ENCODE assay signal across 31 cellular contexts in the genomic region with DNA sequence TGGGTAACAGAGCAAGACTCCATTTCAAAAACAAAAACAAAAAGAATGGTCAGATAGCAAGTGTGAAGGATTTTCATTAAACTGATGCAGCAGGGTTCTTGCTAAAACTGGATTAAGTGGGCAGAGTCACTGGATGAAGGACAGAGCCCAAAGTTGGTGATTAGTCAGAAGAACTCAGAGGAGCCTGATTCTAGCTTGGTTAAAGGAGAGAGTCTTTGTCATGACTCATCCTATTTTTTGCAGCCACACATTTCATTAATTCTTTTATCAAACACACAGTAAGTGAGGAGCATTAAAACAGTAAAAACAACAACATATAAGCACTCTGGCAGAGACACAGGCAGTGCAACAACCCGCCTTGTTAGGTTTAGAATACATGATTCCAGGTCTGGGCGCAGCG. TPM values are rescaled to one million over a fixed set of nuclear protein-coding genes. Genes with fewer than 3 reads are reported as not detected.
DNase-seq lines count a peak whose midpoint lies in the region; ATAC-seq, FAIRE-seq and TF ChIP-seq lines count a peak whose summit lies in the region.
"Had no signal": no experiment of that assay in that cellular context is flagged by ENCODE, and none has a peak within 500 bp of the region (broad histone marks: within the 10 kb centered on the region; RNA-seq: fewer than 3 reads in every experiment).

No MANE protein-coding gene starts in this region.

- H3K4me3 Mint-ChIP-seq in MCF 10A (ENCODE audit: unreplicated experiment) = no peak overlapping the region
- H3K4me3 Mint-ChIP-seq: activated CD4-positive, alpha-beta T cell treated with anti-CD3 and anti-CD28 coated beads, Interleukin-2, amount 10 ng/mL, durations not matched to agents 24 days and 14 days; activated CD8-positive, alpha-beta memory T cell treated with anti-CD3 and anti-CD28 coated beads, Interleukin-2, amount 10 ng/mL, durations not matched to agents 7 days and 5 days; activated naive CD4-positive, alpha-beta T cell treated with anti-CD3 and anti-CD28 coated beads for 36 hours had no signal

- H3K9me3 ChIP-seq in breast epithelium = no peaks in the 10 kb centered on the region
- H3K9me3 ChIP-seq: BLaER1, heart left ventricle, psoas muscle, upper lobe of right lung had no signal

- peak; percentile 46 for DNase-seq in MCF 10A (ENCODE audit: unreplicated experiment)
- DNase-seq in breast epithelium (ENCODE audit: low spot score in 2 of 2) = no peak
- DNase-seq in RKO (ENCODE audit: low spot score) = peak; percentile 16
- DNase-seq in epithelial cell of esophagus (ENCODE audit: low read depth) = peak; percentile 54
- peak; percentile 45 for DNase-seq in urothelium cell line (ENCODE audit: low spot score)
- no peak for DNase-seq in pons (ENCODE audit: low spot score)
- no peak for DNase-seq in left ventricle myocardium superior
- DNase-seq: activated CD4-positive, alpha-beta T cell treated with anti-CD3 and anti-CD28 coated beads, Interleukin-2, amount 10 ng/mL, durations not matched to agents 24 days and 14 days; activated CD8-positive, alpha-beta memory T cell treated with anti-CD3 and anti-CD28 coated beads, Interleukin-2, amount 10 ng/mL, durations not matched to agents 7 days and 5 days; activated naive CD4-positive, alpha-beta T cell treated with anti-CD3 and anti-CD28 coated beads for 36 hours; amygdala; caudate nucleus; COR-L47; DMS79 treated with DMSO at 0.1 percent for 48 hours; heart left ventricle; KG1; left cardiac atrium; mesenchymal stem cell; MV-4-11; NCI-H510A; psoas muscle; stimulated activated CD4-positive, alpha-beta T cell treated with anti-CD3 and anti-CD28 coated beads, Interleukin-1b, Interleukin-23, amount 100 ng/mL, for 48 hours; upper lobe of right lung; WERI-Rb-1 had no signal

- CTCF ChIA-PET in MCF 10A (lab: Yijun Ruan, JAX) = interaction anchor here (0.6 to 0.9 kb wide), 4 partner anchors 17 to 538 kb away, joined by 3 to 5 read pairs (median 3); no protein-coding TSS in a partner anchor

- H3K27ac Mint-ChIP-seq in MCF 10A (ENCODE audit: low read depth, unreplicated experiment) = no peak overlapping the region
- H3K27ac Mint-ChIP-seq: activated CD4-positive, alpha-beta T cell treated with anti-CD3 and anti-CD28 coated beads, Interleukin-2, amount 10 ng/mL, durations not matched to agents 24 days and 14 days; activated CD8-positive, alpha-beta memory T cell treated with anti-CD3 and anti-CD28 coated beads, Interleukin-2, amount 10 ng/mL, durations not matched to agents 7 days and 5 days; activated naive CD4-positive, alpha-beta T cell treated with anti-CD3 and anti-CD28 coated beads for 36 hours had no signal

- H3K27ac ChIP-seq in breast epithelium = no peak overlapping the region
- H3K27ac ChIP-seq: 22Rv1, BLaER1, heart left ventricle, psoas muscle, skin epidermis, upper lobe of right lung, WERI-Rb-1 had no signal

- ATAC-seq in SK-N-SH treated with all-trans-retinoic acid at 6 μM for 48 hours (no peak), left ventricle myocardium superior (no peak)
- ATAC-seq: activated CD8-positive, alpha-beta memory T cell treated with anti-CD3 and anti-CD28 coated beads, Interleukin-2, amount 10 ng/mL, durations not matched to agents 7 days and 5 days; heart left ventricle; left cardiac atrium; psoas muscle; upper lobe of right lung had no signal

- POLR2A ChIA-PET in MCF 10A (lab: Yijun Ruan, JAX) = interaction anchor here (0.6 kb wide), 1 partner anchor 196 kb away, joined by 3 read pairs; no protein-coding TSS in a partner anchor

- no TSS peak for BruUV-seq in MCF 10A (replicated peaks; lab: Mats Ljungman, UMichigan)

- H3K4me1 ChIP-seq in breast epithelium = no peaks in the 10 kb centered on the region
- H3K4me1 ChIP-seq: BLaER1, psoas muscle, upper lobe of right lung had no signal

- no peak for FAIRE-seq in urothelium cell line (lab: Jason Lieb, UNC)
- FAIRE-seq: GM12892, GM19239 had no signal

- no peaks in the 10 kb centered on the region for H3K27me3 Mint-ChIP-seq in MCF 10A (ENCODE audit: insufficient read depth, unreplicated experiment)

- H3K27me3 ChIP-seq in breast epithelium = no peaks in the 10 kb centered on the region
- H3K27me3 ChIP-seq: BLaER1, heart left ventricle, upper lobe of right lung had no signal

- intact Hi-C loops in MCF 10A (cut with micrococcal nuclease) (no loop called here), breast epithelium (cut with DNase I; ENCODE audit: low total_unique reads) (no loop called here), left ventricle myocardium superior (cut with micrococcal nuclease) (no loop called here)

- H3K36me3 ChIP-seq in breast epithelium = no peaks in the 10 kb centered on the region
- H3K36me3 ChIP-seq: BLaER1, heart left ventricle, upper lobe of right lung, WERI-Rb-1 had no signal

- H3K4me3 ChIP-seq in breast epithelium (no peak overlapping the region), epithelial cell of esophagus (ENCODE audit: low read length) (no peak overlapping the region)
- H3K4me3 ChIP-seq: BLaER1, heart left ventricle, psoas muscle, skin epidermis, upper lobe of right lung had no signal

- no peak for TF ChIP-seq POLR2A in breast epithelium (IDR thresholded peaks at IDR 0.05)

- no peaks in the 10 kb centered on the region for H3K36me3 Mint-ChIP-seq in MCF 10A (ENCODE audit: insufficient read depth, unreplicated experiment)
- H3K36me3 Mint-ChIP-seq: activated CD8-positive, alpha-beta memory T cell treated with anti-CD3 and anti-CD28 coated beads, Interleukin-2, amount 10 ng/mL, durations not matched to agents 7 days and 5 days had no signal

- peaks cover 6% of the 10 kb centered on the region for H3K4me1 Mint-ChIP-seq in MCF 10A (ENCODE audit: insufficient read depth, unreplicated experiment)
- H3K4me1 Mint-ChIP-seq: activated CD4-positive, alpha-beta T cell treated with anti-CD3 and anti-CD28 coated beads, Interleukin-2, amount 10 ng/mL, durations not matched to agents 24 days and 14 days; activated CD8-positive, alpha-beta memory T cell treated with anti-CD3 and anti-CD28 coated beads, Interleukin-2, amount 10 ng/mL, durations not matched to agents 7 days and 5 days had no signal

- TF ChIP-seq CTCF in MCF 10A (IDR thresholded peaks at IDR 0.05; ENCODE audit: unreplicated experiment) (no peak), breast epithelium (IDR thresholded peaks at IDR 0.05) (no peak), epithelial cell of esophagus (IDR thresholded peaks at IDR 0.05; ENCODE audit: insufficient read depth, low read depth, low read length, missing control alignments) (no peak)

- H3K9me3 Mint-ChIP-seq in MCF 10A (ENCODE audit: unreplicated experiment) = no peaks in the 10 kb centered on the region
- H3K9me3 Mint-ChIP-seq: activated CD4-positive, alpha-beta T cell treated with anti-CD3 and anti-CD28 coated beads, Interleukin-2, amount 10 ng/mL, durations not matched to agents 24 days and 14 days; activated naive CD4-positive, alpha-beta T cell treated with anti-CD3 and anti-CD28 coated beads for 36 hours had no signal

TF ChIP-seq in SK-N-SH treated with all-trans-retinoic acid at 6 μM for 48 hours, 23 proteins besides CTCF, POLR2A, EP300 and RAD21:
- TF ChIP-seq, protein P1, sequence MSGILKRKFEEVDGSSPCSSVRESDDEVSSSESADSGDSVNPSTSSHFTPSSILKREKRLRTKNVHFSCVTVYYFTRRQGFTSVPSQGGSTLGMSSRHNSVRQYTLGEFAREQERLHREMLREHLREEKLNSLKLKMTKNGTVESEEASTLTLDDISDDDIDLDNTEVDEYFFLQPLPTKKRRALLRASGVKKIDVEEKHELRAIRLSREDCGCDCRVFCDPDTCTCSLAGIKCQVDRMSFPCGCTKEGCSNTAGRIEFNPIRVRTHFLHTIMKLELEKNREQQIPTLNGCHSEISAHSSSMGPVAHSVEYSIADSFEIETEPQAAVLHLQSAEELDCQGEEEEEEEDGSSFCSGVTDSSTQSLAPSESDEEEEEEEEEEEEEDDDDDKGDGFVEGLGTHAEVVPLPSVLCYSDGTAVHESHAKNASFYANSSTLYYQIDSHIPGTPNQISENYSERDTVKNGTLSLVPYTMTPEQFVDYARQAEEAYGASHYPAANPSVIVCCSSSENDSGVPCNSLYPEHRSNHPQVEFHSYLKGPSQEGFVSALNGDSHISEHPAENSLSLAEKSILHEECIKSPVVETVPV (CRISPR knock-in tag; IDR thresholded peaks at IDR 0.05) = no peak
- TF ChIP-seq RARB (CRISPR knock-in tag; IDR thresholded peaks at IDR 0.05) = no peak
- TF ChIP-seq BACH2 (CRISPR knock-in tag; IDR thresholded peaks at IDR 0.05; ENCODE audit: borderline replicate concordance) = no peak
- TF ChIP-seq SNAI2 (CRISPR knock-in tag; IDR thresholded peaks at IDR 0.05) = no peak
- TF ChIP-seq PPARA (CRISPR knock-in tag; IDR thresholded peaks at IDR 0.05; ENCODE audit: borderline replicate concordance) = no peak
- TF ChIP-seq GLIS3 (CRISPR knock-in tag; IDR thresholded peaks at IDR 0.05) = no peak

RNA-seq across cellular contexts. Expression of a gene that starts 56.0 kb away (rescaled TPM):
- total RNA-seq in MCF 10A (2022) (0.65 and 1.1 TPM in 2 replicates), breast epithelium (10 to 100 TPM in 2 of 3 donors, under 1 TPM in 1; 0.32 to 27.1 (median 20.3) TPM), left ventricle myocardium superior (3.0 TPM)
- total RNA-seq: myocyte had no signal

RNA-seq across cellular contexts. Expression of a gene that starts 56.3 kb away (rescaled TPM):
- total RNA-seq in MCF 10A (2022) (9.6 and 17.2 TPM in 2 replicates), breast epithelium (10 to 100 TPM in 2 of 3 donors, 1 to 10 TPM in 1; 9.0 to 23.1 (median 17.0) TPM), left ventricle myocardium superior (8.6 TPM)

Comparison
In these comparisons a context has a peak if more than half of its experiments do, and no peak if none do; other contexts are left out.
1. DNase-seq: peak in MCF 10A (single experiment), RKO (single experiment), epithelial cell of esophagus (single experiment) and urothelium cell line (single experiment); none in breast epithelium (0 of 2), pons (single experiment) and left ventricle myocardium superior (single experiment).